1 cellular context compared by ENCODE assay signal in genomic region chr9:98046161-98046543, GRCh38.
TF ChIP-seq lines count a peak whose summit lies in the region.

No MANE protein-coding gene starts in this region.

TF ChIP-seq in HepG2, 621 proteins besides CTCF, POLR2A, EP300 and RAD21:
- TF ChIP-seq ZNF710 (CRISPR knock-in tag; IDR thresholded peaks at IDR 0.05; ENCODE audit: borderline replicate concordance), result no peak
- TF ChIP-seq ZNF292 (CRISPR knock-in tag; IDR thresholded peaks at IDR 0.05; ENCODE audit: borderline replicate concordance, low read depth), result no peak
- no peak for TF ChIP-seq ZFP62 (CRISPR knock-in tag; IDR thresholded peaks at IDR 0.05)
- no peak for TF ChIP-seq MAFG (CRISPR knock-in tag; IDR thresholded peaks at IDR 0.05)
- TF ChIP-seq ZNF264 (CRISPR knock-in tag; IDR thresholded peaks at IDR 0.05), result no peak
- TF ChIP-seq NR2F6 (IDR thresholded peaks at IDR 0.05), result no peak
- no peak for TF ChIP-seq NR2F6 (CRISPR knock-in tag; IDR thresholded peaks at IDR 0.05)
- no peak for TF ChIP-seq ZNF503 (CRISPR knock-in tag; IDR thresholded peaks at IDR 0.05)
- no peak for TF ChIP-seq ZNF577 (CRISPR knock-in tag; IDR thresholded peaks at IDR 0.05; ENCODE audit: borderline replicate concordance, low read depth)
- no peak for TF ChIP-seq ZNF704 (CRISPR knock-in tag; IDR thresholded peaks at IDR 0.05; ENCODE audit: borderline replicate concordance)
- no peak for TF ChIP-seq SKI (IDR thresholded peaks at IDR 0.05; ENCODE audit: partially characterized antibody)
- TF ChIP-seq ZNF687 (CRISPR knock-in tag; IDR thresholded peaks at IDR 0.05), result no peak
- TF ChIP-seq SMC3 (IDR thresholded peaks at IDR 0.05; ENCODE audit: low read length), result no peak
- TF ChIP-seq ARNTL (CRISPR knock-in tag; IDR thresholded peaks at IDR 0.05), result no peak
